ENCODE assay signal across 11 cellular contexts in genomic region chr1:193070395-193070753, GRCh38. TPM values are rescaled to one million over a fixed set of nuclear protein-coding genes. Genes with fewer than 3 reads are reported as not detected.
DNase-seq lines count a peak whose midpoint lies in the region; ATAC-seq and TF ChIP-seq lines count a peak whose summit lies in the region.
"Had no signal": no experiment of that assay in that cellular context is flagged by ENCODE, and none has a peak within 500 bp of the region (broad histone marks: within the 10 kb centered on the region; RNA-seq: fewer than 3 reads in every experiment).

No MANE protein-coding gene starts in this region.

- peaks cover 45% of the 10 kb centered on the region for H3K4me1 Mint-ChIP-seq in activated CD4-positive, alpha-beta memory T cell treated with anti-CD3 and anti-CD28 coated beads for 36 hours (ENCODE audit: low read depth)
- peaks cover 22% of the 10 kb centered on the region for H3K4me1 Mint-ChIP-seq in type B pancreatic cell (ENCODE audit: unreplicated experiment)

- H3K36me3 ChIP-seq in heart left ventricle: peaks cover 0 to 23% (median 9%) of the 10 kb centered on the region in 9 donors

- TF ChIP-seq CTCF in heart left ventricle (IDR thresholded peaks at IDR 0.05) (no peak), type B pancreatic cell (conservative IDR thresholded peaks at IDR 0.05) (peak; percentile 15)

- ATAC-seq in Right ventricle myocardium superior (ENCODE audit: poor library complexity) (peak; percentile 65), heart left ventricle (no peak), HG03175 (IDR thresholded peaks at IDR 0.05; ENCODE audit: unreplicated experiment) (peak; percentile 53)

- H3K27me3 Mint-ChIP-seq in activated CD4-positive, alpha-beta memory T cell treated with anti-CD3 and anti-CD28 coated beads for 36 hours: no peaks in the 10 kb centered on the region
- H3K27me3 Mint-ChIP-seq in type B pancreatic cell: no peaks in the 10 kb centered on the region

- DNase-seq in Right ventricle myocardium superior (no peak), heart left ventricle (no peak), type B pancreatic cell (ENCODE audit: extremely low spot score, unreplicated experiment) (no peak), germinal center (ENCODE audit: low spot score) (no peak), posterior vena cava (ENCODE audit: low spot score) (no peak), NCI-H2227 (lab: John Stamatoyannopoulos, UW; ENCODE audit: unreplicated experiment) (no peak)
- DNase-seq in activated CD4-positive, alpha-beta memory T cell treated with anti-CD3 and anti-CD28 coated beads for 36 hours: no peak
- DNase-seq: effector CD4-positive, alpha-beta T cell; NCI-H1105 had no signal

- TF ChIP-seq POLR2A in heart left ventricle (IDR thresholded peaks at IDR 0.05): no peak

- peak overlapping the region; percentile 30 for H3K27ac Mint-ChIP-seq in activated CD4-positive, alpha-beta memory T cell treated with anti-CD3 and anti-CD28 coated beads for 36 hours
- no peak overlapping the region for H3K27ac Mint-ChIP-seq in type B pancreatic cell

- CTCF ChIA-PET in activated CD4-positive, alpha-beta memory T cell treated with anti-CD3 and anti-CD28 coated beads for 36 hours (lab: Charles Lee): interaction anchor here (0.6 to 2.4 kb wide), 5 partner anchors 12 to 52 kb away, joined by 3 to 8 read pairs (median 4); partner anchors contain the start of genes CDC73, GLRX2, RO60 and UCHL5

- peaks cover 13% of the 10 kb centered on the region for H3K36me3 Mint-ChIP-seq in activated CD4-positive, alpha-beta memory T cell treated with anti-CD3 and anti-CD28 coated beads for 36 hours
- H3K36me3 Mint-ChIP-seq in type B pancreatic cell: peaks cover 15% of the 10 kb centered on the region

- H3K4me3 ChIP-seq in heart left ventricle: no peak overlapping the region

- POLR2A ChIA-PET in activated CD4-positive, alpha-beta memory T cell treated with anti-CD3 and anti-CD28 coated beads for 36 hours (lab: Charles Lee): no interaction called here

- H3K4me1 ChIP-seq in heart left ventricle: peaks cover 0 to 39% (median 17%) of the 10 kb centered on the region in 12 donors

- H3K27me3 ChIP-seq in heart left ventricle: no peaks in the 10 kb centered on the region

- no peaks in the 10 kb centered on the region for H3K9me3 ChIP-seq in heart left ventricle

- no peak overlapping the region for H3K4me3 Mint-ChIP-seq in activated CD4-positive, alpha-beta memory T cell treated with anti-CD3 and anti-CD28 coated beads for 36 hours
- H3K4me3 Mint-ChIP-seq in type B pancreatic cell: no peak overlapping the region

- 53 to 60% (median 56%) methylated on average over 2 of the region's 2 CpGs for WGBS in heart left ventricle, 4 donors

- H3K9me3 Mint-ChIP-seq in activated CD4-positive, alpha-beta memory T cell treated with anti-CD3 and anti-CD28 coated beads for 36 hours: no peaks in the 10 kb centered on the region
- no peaks in the 10 kb centered on the region for H3K9me3 Mint-ChIP-seq in type B pancreatic cell

- H3K27ac ChIP-seq in heart left ventricle: peak overlapping the region in 4 of 12 donors; percentile 3 to 65 (median 14)
- H3K27ac ChIP-seq: RWPE1 had no signal

- intact Hi-C loops in Right ventricle myocardium superior (cut with DNase I) (no loop called here), heart left ventricle (cut with DNase I) (no loop called here), posterior vena cava (cut with DNase I) (no loop called here)
- intact Hi-C loops in activated CD4-positive, alpha-beta memory T cell treated with anti-CD3 and anti-CD28 coated beads for 36 hours (cut with micrococcal nuclease): no loop called here

RNA-seq across cellular contexts. Expression of gene RO60, which starts 11.0 kb away (rescaled TPM):
- total RNA-seq in Right ventricle myocardium superior (47.8 TPM), heart left ventricle (10 to 100 TPM; 48.3 to 67.7 (median 55.6) TPM), type B pancreatic cell (ENCODE audit: low replicate concordance) (56.1 and 90.5 TPM in 2 replicates), posterior vena cava (10 to 100 TPM; 70.5 to 80.6 TPM)
- 10 to 100 TPM in 1 of 2 donors, 1 to 10 TPM in 1; 5.9 to 20.5 TPM for polyA plus RNA-seq in heart left ventricle
- total RNA-seq in activated CD4-positive, alpha-beta memory T cell treated with anti-CD3 and anti-CD28 coated beads for 36 hours: 10 to 100 TPM; 56.5 to 65.8 TPM

RNA-seq across cellular contexts. Expression of gene UCHL5, which starts 11.2 kb away (rescaled TPM):
- total RNA-seq in Right ventricle myocardium superior: 42.3 TPM
- total RNA-seq in heart left ventricle: 10 to 100 TPM; 28.8 to 45.3 (median 37.1) TPM
- polyA plus RNA-seq in heart left ventricle: 10 to 100 TPM; 21.4 to 30.8 TPM
- 10 to 100 TPM; 72.1 to 77.5 TPM for total RNA-seq in activated CD4-positive, alpha-beta memory T cell treated with anti-CD3 and anti-CD28 coated beads for 36 hours
- total RNA-seq in type B pancreatic cell (ENCODE audit: low replicate concordance): 23.8 and 31.3 TPM in 2 replicates
- total RNA-seq in posterior vena cava: 10 to 100 TPM; 26.0 to 36.7 TPM

RNA-seq across cellular contexts. Expression of gene GLRX2, which starts 34.8 kb away (rescaled TPM):
- total RNA-seq in Right ventricle myocardium superior: 40.2 TPM
- 100 to 1,000 TPM in 1 of 9 donors, 10 to 100 TPM in 8; 11.0 to 102 (median 28.5) TPM for total RNA-seq in heart left ventricle
- 10 to 100 TPM; 45.3 to 57.6 TPM for polyA plus RNA-seq in heart left ventricle
- 10 to 100 TPM; 25.4 to 25.8 TPM for total RNA-seq in activated CD4-positive, alpha-beta memory T cell treated with anti-CD3 and anti-CD28 coated beads for 36 hours
- 13.9 and 18.9 TPM in 2 replicates for total RNA-seq in type B pancreatic cell (ENCODE audit: low replicate concordance)
- total RNA-seq in posterior vena cava: 10 to 100 TPM; 21.1 to 26.6 TPM

RNA-seq across cellular contexts. Expression of gene CDC73, which starts 51.5 kb away (rescaled TPM):
- total RNA-seq in Right ventricle myocardium superior (52.9 TPM), heart left ventricle (10 to 100 TPM; 26.6 to 57.3 (median 53.6) TPM), type B pancreatic cell (ENCODE audit: low replicate concordance) (43.3 and 57.5 TPM in 2 replicates), posterior vena cava (10 to 100 TPM; 70.0 to 79.1 TPM)
- 10 to 100 TPM in 1 of 2 donors, 1 to 10 TPM in 1; 8.3 to 20.7 TPM for polyA plus RNA-seq in heart left ventricle
- total RNA-seq in activated CD4-positive, alpha-beta memory T cell treated with anti-CD3 and anti-CD28 coated beads for 36 hours: 10 to 100 TPM; 47.9 to 49.3 TPM

Comparison
In these comparisons a context has a peak if more than half of its experiments do, and no peak if none do; other contexts are left out.
1. ATAC-seq: peak in Right ventricle myocardium superior (single experiment) and HG03175 (single experiment); none in heart left ventricle (0 of 4).